Comparison of ENCODE assay signal across 1 cellular context in the genomic region with DNA sequence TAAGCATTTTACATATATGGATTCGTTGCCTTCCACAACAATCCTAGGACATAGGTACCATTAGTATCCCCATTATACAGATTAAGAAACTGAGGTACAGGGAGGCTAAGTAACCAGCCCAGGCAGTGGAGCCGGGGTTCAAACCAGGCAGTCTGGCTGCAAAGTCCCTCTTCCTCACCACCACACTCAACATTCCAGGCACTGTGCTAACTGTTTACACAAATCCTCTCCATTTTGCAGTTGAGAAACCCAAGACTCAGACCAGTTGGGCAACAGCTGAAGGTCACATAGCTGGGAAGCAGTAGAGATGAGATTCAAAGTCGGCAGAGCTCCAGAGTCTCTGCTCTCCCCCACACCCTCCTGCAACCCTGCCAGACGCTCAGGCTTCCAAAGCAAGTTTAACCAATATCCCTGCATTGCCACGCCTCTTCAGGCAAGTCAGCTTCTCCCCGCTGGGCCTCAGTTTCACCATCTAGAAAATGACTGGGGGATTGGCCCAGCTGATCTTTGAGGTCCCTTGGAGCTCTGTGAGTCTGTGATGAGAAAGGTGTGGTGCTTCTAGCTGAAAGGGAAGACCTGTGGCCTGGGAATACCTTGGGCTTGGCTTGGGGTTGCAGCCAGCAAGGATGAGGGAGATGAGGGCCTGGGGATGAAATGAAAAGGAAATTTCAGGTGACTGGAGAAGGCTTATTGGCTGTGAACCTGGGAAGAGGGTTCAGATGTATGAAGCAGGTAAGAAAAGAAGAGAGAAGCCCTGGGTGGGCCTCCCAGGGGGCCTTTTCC.
A peak's percentile ranks its signal among the peaks of the same experiment; 100 is the strongest.
TF ChIP-seq lines count a peak whose summit lies in the region.

No MANE protein-coding gene starts in this region.

TF ChIP-seq in HepG2, 621 proteins besides CTCF, POLR2A, EP300 and RAD21 (continued from another document and continues in another):
- TF ChIP-seq, protein P1, sequence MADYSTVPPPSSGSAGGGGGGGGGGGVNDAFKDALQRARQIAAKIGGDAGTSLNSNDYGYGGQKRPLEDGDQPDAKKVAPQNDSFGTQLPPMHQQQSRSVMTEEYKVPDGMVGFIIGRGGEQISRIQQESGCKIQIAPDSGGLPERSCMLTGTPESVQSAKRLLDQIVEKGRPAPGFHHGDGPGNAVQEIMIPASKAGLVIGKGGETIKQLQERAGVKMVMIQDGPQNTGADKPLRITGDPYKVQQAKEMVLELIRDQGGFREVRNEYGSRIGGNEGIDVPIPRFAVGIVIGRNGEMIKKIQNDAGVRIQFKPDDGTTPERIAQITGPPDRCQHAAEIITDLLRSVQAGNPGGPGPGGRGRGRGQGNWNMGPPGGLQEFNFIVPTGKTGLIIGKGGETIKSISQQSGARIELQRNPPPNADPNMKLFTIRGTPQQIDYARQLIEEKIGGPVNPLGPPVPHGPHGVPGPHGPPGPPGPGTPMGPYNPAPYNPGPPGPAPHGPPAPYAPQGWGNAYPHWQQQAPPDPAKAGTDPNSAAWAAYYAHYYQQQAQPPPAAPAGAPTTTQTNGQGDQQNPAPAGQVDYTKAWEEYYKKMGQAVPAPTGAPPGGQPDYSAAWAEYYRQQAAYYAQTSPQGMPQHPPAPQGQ (CRISPR knock-in tag; IDR thresholded peaks at IDR 0.05; ENCODE audit: borderline replicate concordance) = 0 out of 2 replicates have a peak, but pooled peaks have one; percentile 93
- TF ChIP-seq PITX1 (CRISPR knock-in tag; IDR thresholded peaks at IDR 0.05) = peak; percentile 93
- TF ChIP-seq ARHGAP35 (CRISPR knock-in tag; IDR thresholded peaks at IDR 0.05; ENCODE audit: borderline replicate concordance) = no peak
- TF ChIP-seq, protein P2, sequence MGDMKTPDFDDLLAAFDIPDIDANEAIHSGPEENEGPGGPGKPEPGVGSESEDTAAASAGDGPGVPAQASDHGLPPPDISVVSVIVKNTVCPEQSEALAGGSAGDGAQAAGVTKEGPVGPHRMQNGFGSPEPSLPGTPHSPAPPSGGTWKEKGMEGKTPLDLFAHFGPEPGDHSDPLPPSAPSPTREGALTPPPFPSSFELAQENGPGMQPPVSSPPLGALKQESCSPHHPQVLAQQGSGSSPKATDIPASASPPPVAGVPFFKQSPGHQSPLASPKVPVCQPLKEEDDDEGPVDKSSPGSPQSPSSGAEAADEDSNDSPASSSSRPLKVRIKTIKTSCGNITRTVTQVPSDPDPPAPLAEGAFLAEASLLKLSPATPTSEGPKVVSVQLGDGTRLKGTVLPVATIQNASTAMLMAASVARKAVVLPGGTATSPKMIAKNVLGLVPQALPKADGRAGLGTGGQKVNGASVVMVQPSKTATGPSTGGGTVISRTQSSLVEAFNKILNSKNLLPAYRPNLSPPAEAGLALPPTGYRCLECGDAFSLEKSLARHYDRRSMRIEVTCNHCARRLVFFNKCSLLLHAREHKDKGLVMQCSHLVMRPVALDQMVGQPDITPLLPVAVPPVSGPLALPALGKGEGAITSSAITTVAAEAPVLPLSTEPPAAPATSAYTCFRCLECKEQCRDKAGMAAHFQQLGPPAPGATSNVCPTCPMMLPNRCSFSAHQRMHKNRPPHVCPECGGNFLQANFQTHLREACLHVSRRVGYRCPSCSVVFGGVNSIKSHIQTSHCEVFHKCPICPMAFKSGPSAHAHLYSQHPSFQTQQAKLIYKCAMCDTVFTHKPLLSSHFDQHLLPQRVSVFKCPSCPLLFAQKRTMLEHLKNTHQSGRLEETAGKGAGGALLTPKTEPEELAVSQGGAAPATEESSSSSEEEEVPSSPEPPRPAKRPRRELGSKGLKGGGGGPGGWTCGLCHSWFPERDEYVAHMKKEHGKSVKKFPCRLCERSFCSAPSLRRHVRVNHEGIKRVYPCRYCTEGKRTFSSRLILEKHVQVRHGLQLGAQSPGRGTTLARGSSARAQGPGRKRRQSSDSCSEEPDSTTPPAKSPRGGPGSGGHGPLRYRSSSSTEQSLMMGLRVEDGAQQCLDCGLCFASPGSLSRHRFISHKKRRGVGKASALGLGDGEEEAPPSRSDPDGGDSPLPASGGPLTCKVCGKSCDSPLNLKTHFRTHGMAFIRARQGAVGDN (CRISPR knock-in tag; IDR thresholded peaks at IDR 0.05) = no peak
- peak; percentile 90; the same call in 1 of the 2 replicates for TF ChIP-seq BRD4 (CRISPR knock-in tag; IDR thresholded peaks at IDR 0.05)
- TF ChIP-seq ZNF124 (CRISPR knock-in tag; IDR thresholded peaks at IDR 0.05) = peak; percentile 95
- no peak; the same call in 1 of the 2 replicates for TF ChIP-seq XBP1 (CRISPR knock-in tag; IDR thresholded peaks at IDR 0.05)
- TF ChIP-seq ZNF883 (CRISPR knock-in tag; IDR thresholded peaks at IDR 0.05; ENCODE audit: not compliant biosample characterization) = no peak
- no peak for TF ChIP-seq GTF3A (CRISPR knock-in tag; conservative IDR thresholded peaks at IDR 0.05)
- peak; percentile 56; the same call in 1 of the 2 replicates for TF ChIP-seq ZBTB21 (CRISPR knock-in tag; IDR thresholded peaks at IDR 0.05)
- TF ChIP-seq ZXDC (CRISPR knock-in tag; IDR thresholded peaks at IDR 0.05) = no peak
- peak; percentile 85 for TF ChIP-seq ZNF740 (CRISPR knock-in tag; IDR thresholded peaks at IDR 0.05)
- TF ChIP-seq MAF1 (CRISPR knock-in tag; IDR thresholded peaks at IDR 0.05; ENCODE audit: borderline replicate concordance) = no peak; the same call in 1 of the 2 replicates
- TF ChIP-seq ZKSCAN5 (CRISPR knock-in tag; IDR thresholded peaks at IDR 0.05) = peak; percentile 70
- no peak; the same call in 1 of the 2 replicates for TF ChIP-seq NFYC (CRISPR knock-in tag; IDR thresholded peaks at IDR 0.05)
- TF ChIP-seq ZNF616 (CRISPR knock-in tag; IDR thresholded peaks at IDR 0.05; ENCODE audit: low read depth) = no peak
- TF ChIP-seq HINFP (CRISPR knock-in tag; IDR thresholded peaks at IDR 0.05; ENCODE audit: low read depth) = no peak
- TF ChIP-seq NR2F2 (IDR thresholded peaks at IDR 0.05; ENCODE audit: borderline replicate concordance, low read depth) = peak; percentile 91
- TF ChIP-seq TARDBP (CRISPR knock-in tag; IDR thresholded peaks at IDR 0.05) = peak; percentile 97
- no peak for TF ChIP-seq ZBTB46 (CRISPR knock-in tag; IDR thresholded peaks at IDR 0.05; ENCODE audit: borderline replicate concordance)
- TF ChIP-seq EED (CRISPR knock-in tag; IDR thresholded peaks at IDR 0.05) = 0 out of 2 replicates have a peak, but pooled peaks have one; percentile 35
- TF ChIP-seq, protein P3, sequence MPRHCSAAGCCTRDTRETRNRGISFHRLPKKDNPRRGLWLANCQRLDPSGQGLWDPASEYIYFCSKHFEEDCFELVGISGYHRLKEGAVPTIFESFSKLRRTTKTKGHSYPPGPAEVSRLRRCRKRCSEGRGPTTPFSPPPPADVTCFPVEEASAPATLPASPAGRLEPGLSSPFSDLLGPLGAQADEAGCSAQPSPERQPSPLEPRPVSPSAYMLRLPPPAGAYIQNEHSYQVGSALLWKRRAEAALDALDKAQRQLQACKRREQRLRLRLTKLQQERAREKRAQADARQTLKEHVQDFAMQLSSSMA (CRISPR knock-in tag; IDR thresholded peaks at IDR 0.05) = no peak
- TF ChIP-seq, protein P4, sequence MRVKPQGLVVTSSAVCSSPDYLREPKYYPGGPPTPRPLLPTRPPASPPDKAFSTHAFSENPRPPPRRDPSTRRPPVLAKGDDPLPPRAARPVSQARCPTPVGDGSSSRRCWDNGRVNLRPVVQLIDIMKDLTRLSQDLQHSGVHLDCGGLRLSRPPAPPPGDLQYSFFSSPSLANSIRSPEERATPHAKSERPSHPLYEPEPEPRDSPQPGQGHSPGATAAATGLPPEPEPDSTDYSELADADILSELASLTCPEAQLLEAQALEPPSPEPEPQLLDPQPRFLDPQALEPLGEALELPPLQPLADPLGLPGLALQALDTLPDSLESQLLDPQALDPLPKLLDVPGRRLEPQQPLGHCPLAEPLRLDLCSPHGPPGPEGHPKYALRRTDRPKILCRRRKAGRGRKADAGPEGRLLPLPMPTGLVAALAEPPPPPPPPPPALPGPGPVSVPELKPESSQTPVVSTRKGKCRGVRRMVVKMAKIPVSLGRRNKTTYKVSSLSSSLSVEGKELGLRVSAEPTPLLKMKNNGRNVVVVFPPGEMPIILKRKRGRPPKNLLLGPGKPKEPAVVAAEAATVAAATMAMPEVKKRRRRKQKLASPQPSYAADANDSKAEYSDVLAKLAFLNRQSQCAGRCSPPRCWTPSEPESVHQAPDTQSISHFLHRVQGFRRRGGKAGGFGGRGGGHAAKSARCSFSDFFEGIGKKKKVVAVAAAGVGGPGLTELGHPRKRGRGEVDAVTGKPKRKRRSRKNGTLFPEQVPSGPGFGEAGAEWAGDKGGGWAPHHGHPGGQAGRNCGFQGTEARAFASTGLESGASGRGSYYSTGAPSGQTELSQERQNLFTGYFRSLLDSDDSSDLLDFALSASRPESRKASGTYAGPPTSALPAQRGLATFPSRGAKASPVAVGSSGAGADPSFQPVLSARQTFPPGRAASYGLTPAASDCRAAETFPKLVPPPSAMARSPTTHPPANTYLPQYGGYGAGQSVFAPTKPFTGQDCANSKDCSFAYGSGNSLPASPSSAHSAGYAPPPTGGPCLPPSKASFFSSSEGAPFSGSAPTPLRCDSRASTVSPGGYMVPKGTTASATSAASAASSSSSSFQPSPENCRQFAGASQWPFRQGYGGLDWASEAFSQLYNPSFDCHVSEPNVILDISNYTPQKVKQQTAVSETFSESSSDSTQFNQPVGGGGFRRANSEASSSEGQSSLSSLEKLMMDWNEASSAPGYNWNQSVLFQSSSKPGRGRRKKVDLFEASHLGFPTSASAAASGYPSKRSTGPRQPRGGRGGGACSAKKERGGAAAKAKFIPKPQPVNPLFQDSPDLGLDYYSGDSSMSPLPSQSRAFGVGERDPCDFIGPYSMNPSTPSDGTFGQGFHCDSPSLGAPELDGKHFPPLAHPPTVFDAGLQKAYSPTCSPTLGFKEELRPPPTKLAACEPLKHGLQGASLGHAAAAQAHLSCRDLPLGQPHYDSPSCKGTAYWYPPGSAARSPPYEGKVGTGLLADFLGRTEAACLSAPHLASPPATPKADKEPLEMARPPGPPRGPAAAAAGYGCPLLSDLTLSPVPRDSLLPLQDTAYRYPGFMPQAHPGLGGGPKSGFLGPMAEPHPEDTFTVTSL (CRISPR knock-in tag; IDR thresholded peaks at IDR 0.05; ENCODE audit: borderline replicate concordance) = peak; percentile 93
- no peak for TF ChIP-seq IRX3 (CRISPR knock-in tag; IDR thresholded peaks at IDR 0.05; ENCODE audit: borderline replicate concordance, low read depth)
- TF ChIP-seq ZNF20 (CRISPR knock-in tag; IDR thresholded peaks at IDR 0.05) = no peak
- TF ChIP-seq, protein P5, sequence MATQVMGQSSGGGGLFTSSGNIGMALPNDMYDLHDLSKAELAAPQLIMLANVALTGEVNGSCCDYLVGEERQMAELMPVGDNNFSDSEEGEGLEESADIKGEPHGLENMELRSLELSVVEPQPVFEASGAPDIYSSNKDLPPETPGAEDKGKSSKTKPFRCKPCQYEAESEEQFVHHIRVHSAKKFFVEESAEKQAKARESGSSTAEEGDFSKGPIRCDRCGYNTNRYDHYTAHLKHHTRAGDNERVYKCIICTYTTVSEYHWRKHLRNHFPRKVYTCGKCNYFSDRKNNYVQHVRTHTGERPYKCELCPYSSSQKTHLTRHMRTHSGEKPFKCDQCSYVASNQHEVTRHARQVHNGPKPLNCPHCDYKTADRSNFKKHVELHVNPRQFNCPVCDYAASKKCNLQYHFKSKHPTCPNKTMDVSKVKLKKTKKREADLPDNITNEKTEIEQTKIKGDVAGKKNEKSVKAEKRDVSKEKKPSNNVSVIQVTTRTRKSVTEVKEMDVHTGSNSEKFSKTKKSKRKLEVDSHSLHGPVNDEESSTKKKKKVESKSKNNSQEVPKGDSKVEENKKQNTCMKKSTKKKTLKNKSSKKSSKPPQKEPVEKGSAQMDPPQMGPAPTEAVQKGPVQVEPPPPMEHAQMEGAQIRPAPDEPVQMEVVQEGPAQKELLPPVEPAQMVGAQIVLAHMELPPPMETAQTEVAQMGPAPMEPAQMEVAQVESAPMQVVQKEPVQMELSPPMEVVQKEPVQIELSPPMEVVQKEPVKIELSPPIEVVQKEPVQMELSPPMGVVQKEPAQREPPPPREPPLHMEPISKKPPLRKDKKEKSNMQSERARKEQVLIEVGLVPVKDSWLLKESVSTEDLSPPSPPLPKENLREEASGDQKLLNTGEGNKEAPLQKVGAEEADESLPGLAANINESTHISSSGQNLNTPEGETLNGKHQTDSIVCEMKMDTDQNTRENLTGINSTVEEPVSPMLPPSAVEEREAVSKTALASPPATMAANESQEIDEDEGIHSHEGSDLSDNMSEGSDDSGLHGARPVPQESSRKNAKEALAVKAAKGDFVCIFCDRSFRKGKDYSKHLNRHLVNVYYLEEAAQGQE (IDR thresholded peaks at IDR 0.05; ENCODE audit: borderline replicate concordance in 1 of 2, low read depth in 1 of 2, low read length in 2 of 2) = peak in 1 of 2 experiments; percentile 79; a peak in 2 of 4 replicates
